In the genomic region with DNA sequence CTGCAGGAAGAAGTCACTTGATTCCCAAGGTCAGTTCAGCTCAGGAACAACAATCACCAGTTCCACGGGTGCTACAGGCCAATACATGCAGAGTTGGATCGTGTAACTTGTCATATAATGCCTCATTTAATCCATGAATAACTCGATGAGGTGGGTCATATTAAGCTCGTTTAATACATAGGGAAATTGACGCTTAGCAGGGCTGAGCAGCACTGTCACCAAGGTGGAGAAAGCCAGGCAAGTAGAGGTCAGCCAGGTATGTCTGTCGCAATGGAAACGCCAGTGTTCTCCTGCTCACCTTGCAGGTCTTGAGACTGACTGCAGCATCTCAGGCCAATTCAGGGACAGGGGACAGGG, we compare ENCODE assay signal across 16 cellular contexts. TPM values are rescaled to one million over a fixed set of nuclear protein-coding genes. Genes with fewer than 3 reads are reported as not detected.
DNase-seq lines count a peak whose midpoint lies in the region; ATAC-seq and TF ChIP-seq lines count a peak whose summit lies in the region.
"Had no signal": no experiment of that assay in that cellular context is flagged by ENCODE, and none has a peak within 500 bp of the region (broad histone marks: within the 10 kb centered on the region; RNA-seq: fewer than 3 reads in every experiment).

No MANE protein-coding gene starts in this region.

- no peak overlapping the region for H3K4me3 Mint-ChIP-seq in glutamatergic neuron (ENCODE audit: unreplicated experiment)
- H3K4me3 Mint-ChIP-seq: CD4-positive, alpha-beta T cell; IgD-negative memory B cell had no signal

- no peak for ATAC-seq in GM19035 (IDR thresholded peaks at IDR 0.05; ENCODE audit: unreplicated experiment)

- peak overlapping the region; percentile 78 for H3K27ac Mint-ChIP-seq in glutamatergic neuron (ENCODE audit: unreplicated experiment)
- H3K27ac Mint-ChIP-seq: CD4-positive, alpha-beta T cell; IgD-negative memory B cell had no signal

- H3K4me1 Mint-ChIP-seq in glutamatergic neuron (ENCODE audit: low read depth, unreplicated experiment), result peaks cover 17% of the 10 kb centered on the region

- TF ChIP-seq CTCF in glutamatergic neuron (IDR thresholded peaks at IDR 0.05; ENCODE audit: partially characterized antibody, unreplicated experiment), result no peak

- H3K27me3 Mint-ChIP-seq in glutamatergic neuron (ENCODE audit: unreplicated experiment), result peaks cover 2% of the 10 kb centered on the region
- H3K27me3 Mint-ChIP-seq: CD4-positive, alpha-beta T cell had no signal

- peaks cover 7% of the 10 kb centered on the region for H3K9me3 Mint-ChIP-seq in glutamatergic neuron (ENCODE audit: unreplicated experiment)
- H3K9me3 Mint-ChIP-seq: CD4-positive, alpha-beta T cell; IgD-negative memory B cell had no signal

- DNase-seq in DMS79 treated with DMSO at 0.1 percent for 48 hours (lab: John Stamatoyannopoulos, UW), result peak; percentile 44
- no peak for DNase-seq in DMS79 (lab: John Stamatoyannopoulos, UW)
- DNase-seq in MV-4-11 (lab: John Stamatoyannopoulos, UW), result peak; percentile 6
- DNase-seq in glutamatergic neuron, result no peak
- DNase-seq in NCI-H2196 (lab: John Stamatoyannopoulos, UW; ENCODE audit: unreplicated experiment), result no peak
- no peak for DNase-seq in stimulated activated CD4-positive, alpha-beta T cell treated with anti-CD3 and anti-CD28 coated beads, Interleukin-12 subunit alpha, Interleukin-12 subunit beta, amount 100 ng/mL, for 4 hours
- DNase-seq: AML-193; Calu3; CD4-positive, alpha-beta T cell; DMS 273 treated with DMSO at 0.1 percent for 48 hours; DND-41; GDM1 had no signal

- no peaks in the 10 kb centered on the region for H3K36me3 Mint-ChIP-seq in glutamatergic neuron (ENCODE audit: unreplicated experiment)
- H3K36me3 Mint-ChIP-seq: IgD-negative memory B cell had no signal

RNA-seq across cellular contexts. Expression of a gene that starts 52.3 kb away (rescaled TPM):
- not detected for total RNA-seq in glutamatergic neuron (ENCODE audit: unreplicated experiment)
- total RNA-seq: Calu3; CD4-positive, alpha-beta T cell; H1; HT-29 had no signal

Comparison
In these comparisons a context has a peak if more than half of its experiments do, and no peak if none do; other contexts are left out.
1. DNase-seq: peak in DMS79 treated with DMSO at 0.1 percent for 48 hours (single experiment) and MV-4-11 (single experiment); none in DMS79 (single experiment), glutamatergic neuron (single experiment), NCI-H2196 (single experiment) and stimulated activated CD4-positive, alpha-beta T cell treated with anti-CD3 and anti-CD28 coated beads, Interleukin-12 subunit alpha, Interleukin-12 subunit beta, amount 100 ng/mL, for 4 hours (single experiment).